Comparison of ENCODE assay signal across 8 cellular contexts in genomic region chr5:140109050-140109817, GRCh38. TPM values are rescaled to one million over a fixed set of nuclear protein-coding genes. Genes with fewer than 3 reads are reported as not detected.
DNase-seq lines count a peak whose midpoint lies in the region; TF ChIP-seq lines count a peak whose summit lies in the region.

No MANE protein-coding gene starts in this region.

- H3K9me2 ChIP-seq in OCI-LY7 (ENCODE audit: insufficient read depth, low read length): no peaks in the 10 kb centered on the region

- peak overlapping the region; percentile 96 for H3K4me3 ChIP-seq in OCI-LY7 (ENCODE audit: low read depth, low read length, poor library complexity, severe bottlenecking)
- peak overlapping the region; percentile 73 to 82 (median 74) for H3K4me3 ChIP-seq in esophagus muscularis mucosa
- H3K4me3 ChIP-seq in rectal smooth muscle tissue (ENCODE audit: low read length): peak overlapping the region; percentile 77

- no peak for TF ChIP-seq POLR2A in esophagus muscularis mucosa (IDR thresholded peaks at IDR 0.05; ENCODE audit: low read depth)

- TSS peak; percentile 87 for BruUV-seq in OCI-LY7 (replicated peaks; lab: Mats Ljungman, UMichigan)

- no peak for TF ChIP-seq EP300 in esophagus muscularis mucosa (IDR thresholded peaks at IDR 0.05)

- H3K36me3 ChIP-seq in OCI-LY7 (ENCODE audit: insufficient read depth, low read length) (no peaks in the 10 kb centered on the region), esophagus muscularis mucosa (no peaks in the 10 kb centered on the region), rectal smooth muscle tissue (ENCODE audit: control insufficient read depth, insufficient read depth, low read length) (no peaks in the 10 kb centered on the region)

- H3K79me2 ChIP-seq in OCI-LY7 (ENCODE audit: insufficient read depth, low read depth, low read length): peaks cover 53% of the 10 kb centered on the region

- WGBS in esophagus muscularis mucosa: 67% methylated on average over 22 of the region's 23 CpGs

- H2AFZ ChIP-seq in OCI-LY7 (ENCODE audit: low read length): no peak overlapping the region

- H3K27ac ChIP-seq in OCI-LY7 (ENCODE audit: low read depth, low read length, poor library complexity, severe bottlenecking) (no peak overlapping the region), esophagus muscularis mucosa (replicated peaks in 1 of 4) (peak overlapping the region; percentile 97 to 99 (median 97)), rectal smooth muscle tissue (ENCODE audit: low read depth, low read length) (no peak overlapping the region)

- POLR2A ChIA-PET in OCI-LY7 (lab: Charles Lee): interaction anchor here (0.6 to 1.1 kb wide), 4 partner anchors 53 to 601 kb away, joined by 3 to 4 read pairs (median 4); no protein-coding TSS in a partner anchor

- peak overlapping the region; percentile 95 for H3K4me2 ChIP-seq in OCI-LY7 (ENCODE audit: low read length)

- H3K27me3 ChIP-seq in esophagus muscularis mucosa: no peaks in the 10 kb centered on the region
- H3K27me3 ChIP-seq in rectal smooth muscle tissue (ENCODE audit: control insufficient read depth, insufficient read depth, low read length): no peaks in the 10 kb centered on the region

- TF ChIP-seq CTCF in OCI-LY7 (conservative IDR thresholded peaks at IDR 0.05; ENCODE audit: low read length): no peak
- TF ChIP-seq CTCF in esophagus muscularis mucosa (IDR thresholded peaks at IDR 0.05): no peak

- CTCF ChIA-PET in OCI-LY7 (lab: Charles Lee; ENCODE audit: unreplicated experiment): no interaction called here

- in situ Hi-C loops in KBM-7 (cut with MboI; ENCODE audit: low pct_unique_long_range_greater_than_20kb, low sequenced_read_pairs): no loop called here

- no peak overlapping the region for H3K9ac ChIP-seq in rectal smooth muscle tissue (ENCODE audit: low read length)

- peaks cover 16% of the 10 kb centered on the region for H4K20me1 ChIP-seq in OCI-LY7 (ENCODE audit: insufficient read depth, low read length)

- intact Hi-C loops in OCI-LY7 (cut with micrococcal nuclease; ENCODE audit: unreplicated experiment): loop anchor here (5.0 kb wide), 3 partner anchors 37 to 293 kb away; partner anchors contain the start of genes ANKHD1 and HBEGF
- intact Hi-C loops in esophagus muscularis mucosa (cut with DNase I): loop anchor here (5.0 kb wide), 1 partner anchor 38 kb away; no protein-coding TSS in a partner anchor

- H3K4me1 ChIP-seq in OCI-LY7 (ENCODE audit: insufficient read depth, low read length, poor library complexity, severe bottlenecking) (peaks cover 52% of the 10 kb centered on the region), esophagus muscularis mucosa (peaks cover 31 to 69% (median 60%) of the 10 kb centered on the region in 4 donors), rectal smooth muscle tissue (ENCODE audit: control insufficient read depth, insufficient read depth, low read length) (peaks cover 5% of the 10 kb centered on the region)

- H3K9me3 ChIP-seq in OCI-LY7 (ENCODE audit: low read length): no peaks in the 10 kb centered on the region
- H3K9me3 ChIP-seq in esophagus muscularis mucosa: no peaks in the 10 kb centered on the region

- peak; percentile 61 for DNase-seq in ELR (ENCODE audit: low read depth)
- DNase-seq in OCI-LY7 (ENCODE audit: low spot score): no peak
- DNase-seq in esophagus muscularis mucosa (ENCODE audit: extremely low spot score): no peak
- no peak for DNase-seq in KBM-7
- DNase-seq in epidermal melanocyte (ENCODE audit: insufficient read length, low spot score): no peak
- DNase-seq in medulla oblongata (ENCODE audit: extremely low spot score): no peak
- DNase-seq in NCI-H2081 (lab: John Stamatoyannopoulos, UW): no peak

RNA-seq across cellular contexts. Expression of gene PURA, which starts 4.7 kb away (rescaled TPM):
- 19.3 and 19.7 TPM in 2 replicates for total RNA-seq in OCI-LY7 (2014; rRNA removed; shearing (Covaris generic))
- total RNA-seq in OCI-LY7 (2022) (19.0 and 20.7 TPM in 2 replicates), esophagus muscularis mucosa (10 to 100 TPM; 31.8 to 46.5 (median 43.5) TPM)

RNA-seq across cellular contexts. Expression of gene IGIP, which starts 16.5 kb away (rescaled TPM):
- 3.0 and 3.3 TPM in 2 replicates for total RNA-seq in OCI-LY7 (2014; rRNA removed; shearing (Covaris generic))
- total RNA-seq in OCI-LY7 (2022): 4.9 and 5.5 TPM in 2 replicates
- 10 to 100 TPM; 17.6 to 31.9 (median 27.3) TPM for total RNA-seq in esophagus muscularis mucosa

Comparison
In these comparisons a context has a peak if more than half of its experiments do, and no peak if none do; other contexts are left out.
1. H3K27ac ChIP-seq: peak in esophagus muscularis mucosa (4 of 4); none in OCI-LY7 (single experiment) and rectal smooth muscle tissue (single experiment).
2. Peak in every context shown above with its lines, with median percentiles within 50 percentile points of each other: H3K4me3 ChIP-seq.